Comparison of ENCODE assay signal across 8 cellular contexts in the genomic region with DNA sequence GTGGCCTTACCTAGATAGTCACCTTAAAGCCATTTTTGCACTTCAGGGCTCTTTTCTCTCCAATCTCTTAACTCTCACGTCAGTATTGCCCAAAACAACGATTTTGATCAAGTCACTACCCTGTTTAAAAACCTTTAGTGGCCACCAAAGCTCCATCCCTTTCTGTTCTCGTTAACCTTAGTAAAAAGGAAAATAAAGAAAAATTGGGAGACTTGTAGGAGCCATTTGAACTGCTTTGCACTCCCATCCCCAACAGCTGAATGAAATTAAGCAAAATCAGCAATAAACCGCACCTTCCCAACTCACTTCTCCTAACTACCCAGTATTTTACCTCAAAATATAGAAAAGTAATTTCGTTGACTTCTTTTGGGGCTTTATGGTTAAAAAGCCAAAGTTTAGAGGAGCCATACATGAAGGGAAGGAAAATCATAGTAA. TPM values are rescaled to one million over a fixed set of nuclear protein-coding genes. Genes with fewer than 3 reads are reported as not detected.
DNase-seq lines count a peak whose midpoint lies in the region; ATAC-seq and TF ChIP-seq lines count a peak whose summit lies in the region.

No MANE protein-coding gene starts in this region.

- no peaks in the 10 kb centered on the region for H3K27me3 ChIP-seq in HCT116 (ENCODE audit: insufficient read depth, low read length)
- H3K27me3 ChIP-seq in hepatocyte, result no peaks in the 10 kb centered on the region

- DNase-seq in HCT116 (ENCODE audit: low read depth, low spot score), result no peak
- DNase-seq in activated CD8-positive, alpha-beta T cell treated with anti-CD3 and anti-CD28 coated beads for 36 hours, result no peak
- DNase-seq in hepatocyte (ENCODE audit: low spot score), result no peak
- no peak for DNase-seq in HT-29 (ENCODE audit: low spot score)
- DNase-seq in NCI-H2196 treated with DMSO at 0.1 percent for 48 hours (lab: John Stamatoyannopoulos, UW; ENCODE audit: unreplicated experiment), result no peak

- BruUV-seq in HCT116 (replicated peaks; lab: Mats Ljungman, UMichigan), result TSS peak; percentile 94

- peak overlapping the region; percentile 90 for H3K27ac Mint-ChIP-seq in activated CD8-positive, alpha-beta T cell treated with anti-CD3 and anti-CD28 coated beads for 36 hours

- no peak overlapping the region for H3K27ac ChIP-seq in HCT116 (ENCODE audit: low read depth, low read length)
- H3K27ac ChIP-seq in hepatocyte, result peak overlapping the region; percentile 87
- peak overlapping the region in 20 of 21 experiments; percentile 87 to 99 (median 94) for H3K27ac ChIP-seq in skin epidermis

- no peak for TF ChIP-seq RAD21 in HCT116 (IDR thresholded peaks at IDR 0.05; ENCODE audit: low read depth)

- peaks cover 5% of the 10 kb centered on the region; the same call in 1 of the 2 replicates for H4K20me1 ChIP-seq in HCT116 (ENCODE audit: insufficient read depth)
- H4K20me1 ChIP-seq in hepatocyte (ENCODE audit: insufficient read depth, poor library complexity, severe bottlenecking), result peaks cover 23% of the 10 kb centered on the region

- peaks cover 8% of the 10 kb centered on the region for H3K36me3 Mint-ChIP-seq in activated CD8-positive, alpha-beta T cell treated with anti-CD3 and anti-CD28 coated beads for 36 hours (ENCODE audit: low read depth)

- H3K4me2 ChIP-seq in HCT116 (ENCODE audit: low read length), result peak overlapping the region; percentile 81
- H3K4me2 ChIP-seq in hepatocyte, result peak overlapping the region; percentile 79

- CTCF ChIA-PET in HCT116 (lab: Charles Lee), result no interaction called here
- CTCF ChIA-PET in activated CD8-positive, alpha-beta T cell treated with anti-CD3 and anti-CD28 coated beads for 36 hours (lab: Charles Lee), result interaction anchor here (1.3 to 1.6 kb wide), 3 partner anchors 11 to 196 kb away, joined by 3 to 4 read pairs (median 3); no protein-coding TSS in a partner anchor

- RAD21 ChIA-PET in HCT116 (lab: Charles Lee; ENCODE audit: low non-redundant PET in 1 of 2, low total read pairs in 2 of 2, uncharacterized antibody in 2 of 2, unreplicated experiment in 2 of 2), result no interaction called here

- no peaks in the 10 kb centered on the region for H3K9me3 Mint-ChIP-seq in activated CD8-positive, alpha-beta T cell treated with anti-CD3 and anti-CD28 coated beads for 36 hours

- intact Hi-C loops in HCT116 (cut with micrococcal nuclease), result no loop called here
- intact Hi-C loops in activated CD8-positive, alpha-beta T cell treated with anti-CD3 and anti-CD28 coated beads for 36 hours (cut with micrococcal nuclease), result no loop called here

- POLR2A ChIA-PET in HCT116 (lab: Charles Lee), result interaction anchor here (1.0 to 1.4 kb wide), 3 partner anchors 9 to 17 kb away, joined by 3 to 6 read pairs (median 3); no protein-coding TSS in a partner anchor
- POLR2A ChIA-PET in activated CD8-positive, alpha-beta T cell treated with anti-CD3 and anti-CD28 coated beads for 36 hours (lab: Charles Lee), result interaction anchor here (0.7 to 1.0 kb wide), 2 partner anchors 35 to 191 kb away, joined by 3 read pairs; no protein-coding TSS in a partner anchor

- peaks cover 0 to 16% of the 10 kb centered on the region in 2 experiments; a peak in 3 of 4 replicates for H3K4me1 ChIP-seq in HCT116 (ENCODE audit: control insufficient read depth in 1 of 2, insufficient read depth in 2 of 2, low read length in 2 of 2)
- peaks cover 23% of the 10 kb centered on the region for H3K4me1 ChIP-seq in hepatocyte (ENCODE audit: insufficient read depth)

- H3K9ac ChIP-seq in HCT116 (ENCODE audit: low read length), result peak overlapping the region; percentile 94

- H3K4me3 ChIP-seq in HCT116 (replicated peaks in 1 of 2; ENCODE audit: low read depth in 1 of 2, low read length in 2 of 2) (peak overlapping the region; percentile 81), hepatocyte (peak overlapping the region; percentile 25), skin epidermis (peak overlapping the region; percentile 73 to 95 (median 89))

- TF ChIP-seq CTCF in HCT116 (IDR thresholded peaks at IDR 0.05 in 2 of 3, conservative IDR thresholded peaks at IDR 0.05 in 1 of 3; ENCODE audit: borderline replicate concordance in 1 of 3, insufficient read depth in 1 of 3, low read depth in 2 of 3, low read length in 2 of 3) (no peak), hepatocyte (IDR thresholded peaks at IDR 0.05; ENCODE audit: poor library complexity) (peak; percentile 2)
- no peak for TF ChIP-seq CTCF in activated CD8-positive, alpha-beta T cell treated with anti-CD3 and anti-CD28 coated beads for 36 hours (IDR thresholded peaks at IDR 0.05)

- H3K79me2 ChIP-seq in HCT116 (ENCODE audit: insufficient read depth, low read length), result peaks cover 43% of the 10 kb centered on the region
- peaks cover 42% of the 10 kb centered on the region for H3K79me2 ChIP-seq in hepatocyte

- WGBS in hepatocyte (ENCODE audit: low lambda C conversion rate, missing lambda C conversion rate), result 85% methylated on average over 5 of the region's 5 CpGs

- H3K4me3 Mint-ChIP-seq in activated CD8-positive, alpha-beta T cell treated with anti-CD3 and anti-CD28 coated beads for 36 hours, result peak overlapping the region; percentile 97

- H3K9me3 ChIP-seq in HCT116 (ENCODE audit: control insufficient read depth in 1 of 2, insufficient read depth in 1 of 2, low read depth in 1 of 2, low read length in 2 of 2) (no peaks in the 10 kb centered on the region), hepatocyte (ENCODE audit: low read depth) (no peaks in the 10 kb centered on the region)

- H3K36me3 ChIP-seq in HCT116 (ENCODE audit: control insufficient read depth in 1 of 2, insufficient read depth in 2 of 2, low read length in 2 of 2), result 0 out of 4 replicates have a peak, but pooled peaks cover 0 to 7% of the 10 kb centered on the region in 2 experiments
- no peaks in the 10 kb centered on the region for H3K36me3 ChIP-seq in hepatocyte (replicated peaks; ENCODE audit: insufficient read depth, low read depth)

- ATAC-seq in HCT116 (no peak), HG03280 (IDR thresholded peaks at IDR 0.05; ENCODE audit: unreplicated experiment) (no peak), HG03354 (IDR thresholded peaks at IDR 0.05; ENCODE audit: poor library complexity, severe bottlenecking, unreplicated experiment) (no peak)
- ATAC-seq in activated CD8-positive, alpha-beta T cell treated with anti-CD3 and anti-CD28 coated beads for 36 hours, result no peak

- no peaks in the 10 kb centered on the region for H3K27me3 Mint-ChIP-seq in activated CD8-positive, alpha-beta T cell treated with anti-CD3 and anti-CD28 coated beads for 36 hours

- H3K4me1 Mint-ChIP-seq in activated CD8-positive, alpha-beta T cell treated with anti-CD3 and anti-CD28 coated beads for 36 hours (ENCODE audit: low read depth), result peaks cover 32% of the 10 kb centered on the region

- no peak for TF ChIP-seq POLR2A in HCT116 (IDR thresholded peaks at IDR 0.05; ENCODE audit: borderline replicate concordance, extremely low read depth, insufficient read depth, insufficient read length)

- peak overlapping the region; percentile 90 for H2AFZ ChIP-seq in HCT116 (ENCODE audit: low read depth, low read length, poor library complexity, severe bottlenecking)
- peak overlapping the region; percentile 91 for H2AFZ ChIP-seq in hepatocyte

- no peaks in the 10 kb centered on the region for H3K9me2 ChIP-seq in HCT116 (ENCODE audit: insufficient read depth)
- no peaks in the 10 kb centered on the region for H3K9me2 ChIP-seq in hepatocyte (replicated peaks; ENCODE audit: insufficient read depth)

TF ChIP-seq in HCT116, 20 proteins besides CTCF, POLR2A, EP300 and RAD21 (continues in another document):
- TF ChIP-seq, protein P1, sequence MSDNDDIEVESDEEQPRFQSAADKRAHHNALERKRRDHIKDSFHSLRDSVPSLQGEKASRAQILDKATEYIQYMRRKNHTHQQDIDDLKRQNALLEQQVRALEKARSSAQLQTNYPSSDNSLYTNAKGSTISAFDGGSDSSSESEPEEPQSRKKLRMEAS (IDR thresholded peaks at IDR 0.05), result no peak
- no peak for TF ChIP-seq EGR1 (IDR thresholded peaks at IDR 0.05; ENCODE audit: low read depth)
- TF ChIP-seq ZNF274 (IDR thresholded peaks at IDR 0.05; ENCODE audit: low read depth, low read length), result no peak
- no peak; the same call in 1 of the 2 replicates for TF ChIP-seq SP1 (IDR thresholded peaks at IDR 0.05; ENCODE audit: low read depth)
- TF ChIP-seq SIN3A (IDR thresholded peaks at IDR 0.05; ENCODE audit: low read depth), result no peak
- TF ChIP-seq CBX3 (IDR thresholded peaks at IDR 0.05; ENCODE audit: low read depth), result no peak
- TF ChIP-seq, protein P2, sequence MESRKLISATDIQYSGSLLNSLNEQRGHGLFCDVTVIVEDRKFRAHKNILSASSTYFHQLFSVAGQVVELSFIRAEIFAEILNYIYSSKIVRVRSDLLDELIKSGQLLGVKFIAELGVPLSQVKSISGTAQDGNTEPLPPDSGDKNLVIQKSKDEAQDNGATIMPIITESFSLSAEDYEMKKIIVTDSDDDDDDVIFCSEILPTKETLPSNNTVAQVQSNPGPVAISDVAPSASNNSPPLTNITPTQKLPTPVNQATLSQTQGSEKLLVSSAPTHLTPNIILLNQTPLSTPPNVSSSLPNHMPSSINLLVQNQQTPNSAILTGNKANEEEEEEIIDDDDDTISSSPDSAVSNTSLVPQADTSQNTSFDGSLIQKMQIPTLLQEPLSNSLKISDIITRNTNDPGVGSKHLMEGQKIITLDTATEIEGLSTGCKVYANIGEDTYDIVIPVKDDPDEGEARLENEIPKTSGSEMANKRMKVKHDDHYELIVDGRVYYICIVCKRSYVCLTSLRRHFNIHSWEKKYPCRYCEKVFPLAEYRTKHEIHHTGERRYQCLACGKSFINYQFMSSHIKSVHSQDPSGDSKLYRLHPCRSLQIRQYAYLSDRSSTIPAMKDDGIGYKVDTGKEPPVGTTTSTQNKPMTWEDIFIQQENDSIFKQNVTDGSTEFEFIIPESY (IDR thresholded peaks at IDR 0.05; ENCODE audit: extremely low read depth, insufficient replicate concordance, low read length), result no peak
- no peak for TF ChIP-seq POLR2AphosphoS5 (IDR thresholded peaks at IDR 0.05; ENCODE audit: low read depth, low read length)
- no peak for TF ChIP-seq JUND (IDR thresholded peaks at IDR 0.05)
- no peak for TF ChIP-seq TCF7L2 (IDR thresholded peaks at IDR 0.05; ENCODE audit: borderline replicate concordance, extremely low read depth, insufficient read depth, insufficient read length)
- TF ChIP-seq FOSL1 (IDR thresholded peaks at IDR 0.05; ENCODE audit: low read depth), result no peak
- TF ChIP-seq ZFX (IDR thresholded peaks at IDR 0.05), result no peak
- TF ChIP-seq, protein P3, sequence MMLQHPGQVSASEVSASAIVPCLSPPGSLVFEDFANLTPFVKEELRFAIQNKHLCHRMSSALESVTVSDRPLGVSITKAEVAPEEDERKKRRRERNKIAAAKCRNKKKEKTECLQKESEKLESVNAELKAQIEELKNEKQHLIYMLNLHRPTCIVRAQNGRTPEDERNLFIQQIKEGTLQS (IDR thresholded peaks at IDR 0.05), result no peak

RNA-seq across cellular contexts. Expression of a gene that starts 0.7 kb away (rescaled TPM):
- total RNA-seq in HCT116 (2021; ENCODE audit: unreplicated experiment), result 74.4 TPM
- polyA plus RNA-seq in HCT116 (2012), result 21.5 and 25.1 TPM in 2 replicates
- 10 to 100 TPM; 78.7 to 79.9 TPM for total RNA-seq in activated CD8-positive, alpha-beta T cell treated with anti-CD3 and anti-CD28 coated beads for 36 hours
- total RNA-seq in hepatocyte, result 66.4 and 68.3 TPM in 2 replicates
- 23.2 and 23.4 TPM in 2 replicates for polyA plus RNA-seq in hepatocyte
- total RNA-seq in HT-29 (2014; rRNA removed; shearing (Covaris generic)), result 82.0 and 125 TPM in 2 replicates

Comparison
In these comparisons a context has a peak if more than half of its experiments do, and no peak if none do; other contexts are left out.
1. H3K4me3 ChIP-seq: peak in every context shown above with its lines; median percentile 89 in skin epidermis; 81 in HCT116; 25 in hepatocyte.